ENCODE assay signal across 8 cellular contexts in the genomic region with DNA sequence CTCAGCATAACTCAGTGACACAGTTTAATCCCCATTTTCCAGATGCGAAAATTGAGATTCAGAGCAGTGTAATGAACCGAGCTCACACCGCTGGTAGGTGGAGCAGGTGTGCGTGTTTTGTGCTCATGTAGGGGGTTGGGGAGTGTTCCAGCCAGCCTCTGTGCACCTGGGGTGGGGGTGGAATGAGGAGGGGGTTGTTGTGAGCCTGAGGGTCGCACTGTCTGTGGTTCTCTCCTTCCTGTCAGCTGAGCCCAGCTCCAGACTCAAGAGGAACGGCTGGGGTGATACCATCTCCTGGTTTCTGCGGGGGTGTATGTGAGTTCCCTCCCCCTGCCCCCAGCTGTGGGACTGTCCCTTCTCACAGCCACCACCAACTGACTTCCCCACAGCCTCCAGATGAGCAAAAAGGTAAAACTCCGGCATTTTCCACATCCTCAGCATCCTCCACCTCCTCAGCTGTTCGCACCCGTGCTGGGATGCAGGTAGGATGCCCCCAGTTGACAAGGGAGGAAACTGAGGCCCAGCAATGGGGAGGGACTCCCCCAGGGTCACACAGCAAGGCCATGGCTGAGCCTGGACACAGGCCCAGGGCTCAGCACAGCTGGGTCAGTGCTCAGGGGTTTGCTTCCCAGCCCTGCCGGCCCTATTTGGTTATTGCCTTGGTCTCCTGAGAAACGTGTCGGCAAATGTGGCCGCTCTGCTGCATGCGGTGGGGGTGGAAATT. TPM values are rescaled to one million over a fixed set of nuclear protein-coding genes. Genes with fewer than 3 reads are reported as not detected.
DNase-seq lines count a peak whose midpoint lies in the region; TF ChIP-seq lines count a peak whose summit lies in the region.

No MANE protein-coding gene starts in this region.

- no peaks in the 10 kb centered on the region for H3K36me3 ChIP-seq in osteoblast (ENCODE audit: insufficient read depth, low read length)

- no peaks in the 10 kb centered on the region for H4K20me1 ChIP-seq in osteoblast (ENCODE audit: insufficient read depth, low read length)

- H3K4me1 ChIP-seq in osteoblast (ENCODE audit: insufficient read depth, low read length), result peaks cover 4% of the 10 kb centered on the region

- peak overlapping the region; percentile 96 for H3K27ac Mint-ChIP-seq in activated naive CD4-positive, alpha-beta T cell treated with anti-CD3 and anti-CD28 coated beads, Interleukin-2, amount 50 U/mL, for 24 hours

- peaks cover 4% of the 10 kb centered on the region for H3K27me3 ChIP-seq in osteoblast (ENCODE audit: insufficient read depth, low read length)

- H3K9me3 ChIP-seq in osteoblast (ENCODE audit: low read depth, low read length), result no peaks in the 10 kb centered on the region

- no peak overlapping the region for H3K4me2 ChIP-seq in osteoblast (ENCODE audit: insufficient read depth, low read length)

- H3K79me2 ChIP-seq in osteoblast (ENCODE audit: insufficient read depth, low read length), result no peaks in the 10 kb centered on the region

- no peaks in the 10 kb centered on the region for H3K36me3 Mint-ChIP-seq in activated naive CD4-positive, alpha-beta T cell treated with anti-CD3 and anti-CD28 coated beads, Interleukin-2, amount 50 U/mL, for 24 hours

- no peak overlapping the region for H3K4me3 ChIP-seq in osteoblast (ENCODE audit: insufficient read depth, low read length)

- no peak overlapping the region for H3K27ac ChIP-seq in osteoblast (ENCODE audit: low read depth, low read length)

- H3K4me3 Mint-ChIP-seq in activated naive CD4-positive, alpha-beta T cell treated with anti-CD3 and anti-CD28 coated beads, Interleukin-2, amount 50 U/mL, for 24 hours, result peak overlapping the region; percentile 99

- DNase-seq in NCI-H82 (lab: John Stamatoyannopoulos, UW), result peak; percentile 37
- no peak for DNase-seq in NCI-H82 treated with DMSO at 0.1 percent for 48 hours (lab: John Stamatoyannopoulos, UW; ENCODE audit: unreplicated experiment)
- peak; percentile 77 for DNase-seq in SKM-1 treated with dmso at 0.1 percent for 144 hours (lab: John Stamatoyannopoulos, UW; ENCODE audit: unreplicated experiment)
- DNase-seq in osteoblast (ENCODE audit: insufficient read length, low spot score, missing footprints), result peak; percentile 52
- no peak for DNase-seq in ureter (ENCODE audit: low spot score)
- no peak for DNase-seq in ecto neural progenitor cell (ENCODE audit: low spot score)
- DNase-seq in NCI-H774 (lab: John Stamatoyannopoulos, UW), result no peak

- no peaks in the 10 kb centered on the region for H3K27me3 Mint-ChIP-seq in activated naive CD4-positive, alpha-beta T cell treated with anti-CD3 and anti-CD28 coated beads, Interleukin-2, amount 50 U/mL, for 24 hours

- no peak for TF ChIP-seq CTCF in osteoblast (IDR thresholded peaks at IDR 0.05; ENCODE audit: extremely low read depth, low read depth, low read length)

- peaks cover 55% of the 10 kb centered on the region for H3K4me1 Mint-ChIP-seq in activated naive CD4-positive, alpha-beta T cell treated with anti-CD3 and anti-CD28 coated beads, Interleukin-2, amount 50 U/mL, for 24 hours

- H2AFZ ChIP-seq in osteoblast (ENCODE audit: low read length), result no peak overlapping the region

- H3K9me3 Mint-ChIP-seq in activated naive CD4-positive, alpha-beta T cell treated with anti-CD3 and anti-CD28 coated beads, Interleukin-2, amount 50 U/mL, for 24 hours, result no peaks in the 10 kb centered on the region

RNA-seq across cellular contexts. Expression of a gene that starts 2.1 kb away (rescaled TPM):
- 0.29 and 0.36 TPM in 2 replicates for total RNA-seq in osteoblast
- 15.7 TPM for total RNA-seq in ureter

RNA-seq across cellular contexts. Expression of a gene that starts 9.5 kb away (rescaled TPM):
- total RNA-seq in osteoblast, result 54.8 and 56.1 TPM in 2 replicates
- total RNA-seq in ureter, result 81.0 TPM

RNA-seq across cellular contexts. Expression of a gene that starts 26.3 kb away (rescaled TPM):
- total RNA-seq in osteoblast (87.5 and 98.1 TPM in 2 replicates), ureter (115 TPM)

RNA-seq across cellular contexts. Expression of a gene that starts 41.3 kb away (rescaled TPM):
- total RNA-seq in osteoblast, result 3.8 and 4.7 TPM in 2 replicates
- total RNA-seq in ureter, result 9.9 TPM

Comparison
In these comparisons a context has a peak if more than half of its experiments do, and no peak if none do; other contexts are left out.
1. DNase-seq: peak in NCI-H82 (single experiment), SKM-1 treated with dmso at 0.1 percent for 144 hours (single experiment) and osteoblast (single experiment); none in NCI-H82 treated with DMSO at 0.1 percent for 48 hours (single experiment), ureter (single experiment), ecto neural progenitor cell (single experiment) and NCI-H774 (single experiment).
2. RNA of a gene that starts 2.1 kb away (total RNA-seq): 15.7 TPM in ureter (single experiment); 0.29 to 0.36 TPM in osteoblast; every median in the first group is over 10 times any median in the second.